Comparison of ENCODE assay signal across 17 cellular contexts in the genomic region with DNA sequence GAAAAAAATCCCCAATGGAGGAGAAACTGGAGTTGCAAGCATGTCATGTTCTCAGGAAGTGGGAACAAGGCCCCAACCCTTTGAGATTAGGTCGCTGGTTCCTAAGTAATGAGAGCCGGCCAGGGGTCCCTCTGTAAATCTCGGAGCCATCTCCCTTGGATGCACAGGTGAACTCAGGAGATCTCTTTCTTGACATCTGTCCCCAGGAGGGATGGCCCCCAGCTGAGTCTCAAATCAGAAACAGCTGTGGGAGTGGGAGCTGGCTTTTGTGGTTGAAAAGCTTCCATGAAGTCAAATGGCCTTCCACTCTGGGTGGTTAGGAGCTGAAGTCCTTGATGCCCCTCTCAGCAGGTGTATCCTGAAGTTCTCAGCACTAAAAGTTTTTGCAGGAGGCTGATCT.
DNase-seq lines count a peak whose midpoint lies in the region; ATAC-seq and TF ChIP-seq lines count a peak whose summit lies in the region.
"Had no signal": no experiment of that assay in that cellular context is flagged by ENCODE, and none has a peak within 500 bp of the region (broad histone marks: within the 10 kb centered on the region; RNA-seq: fewer than 3 reads in every experiment).

No MANE protein-coding gene starts in this region.

- TF ChIP-seq POLR2A in uterus (IDR thresholded peaks at IDR 0.05): no peak

- H3K36me3 ChIP-seq in BLaER1 treated with 17β-estradiol and CSF1 and Interleukin-3, amounts not matched to agents 10 nM and 100 nM: no peaks in the 10 kb centered on the region
- no peaks in the 10 kb centered on the region for H3K36me3 ChIP-seq in uterus

- no peaks in the 10 kb centered on the region for H3K27me3 Mint-ChIP-seq in mesothelial cell of epicardium (ENCODE audit: low read depth)

- no peak for ATAC-seq in GM18909 (IDR thresholded peaks at IDR 0.05; ENCODE audit: poor library complexity, unreplicated experiment)
- no peak for ATAC-seq in HG02938 (IDR thresholded peaks at IDR 0.05; ENCODE audit: unreplicated experiment)
- no peak for ATAC-seq in HG02571 (IDR thresholded peaks at IDR 0.05; ENCODE audit: unreplicated experiment)
- ATAC-seq: HCT116, K562 had no signal

- H3K27ac ChIP-seq in BLaER1 treated with 17β-estradiol and CSF1 and Interleukin-3, amounts not matched to agents 10 nM and 100 nM: no peak overlapping the region
- H3K27ac ChIP-seq in uterus: peak overlapping the region; percentile 70 to 86
- H3K27ac ChIP-seq: HL-60 had no signal

- intact Hi-C loops in uterus (cut with DNase I; ENCODE audit: low total_unique reads): no loop called here

- DNase-seq in Jurkat, Clone E6-1 (ENCODE audit: low read depth, low spot score): peak; percentile 54
- DNase-seq in mesothelial cell of epicardium (ENCODE audit: low spot score in 2 of 2, unreplicated experiment in 2 of 2) (no peak), uterus (no peak)
- DNase-seq: 8988T; C1 segment of cervical spinal cord; CD4-positive, alpha-beta T cell; DMS79 treated with DMSO at 0.1 percent for 48 hours; GF-D8; GOT3; H7 had no signal

- H3K27ac Mint-ChIP-seq in mesothelial cell of epicardium: peak overlapping the region; percentile 66
- H3K27ac Mint-ChIP-seq: CD4-positive, alpha-beta T cell had no signal

- H3K9me3 ChIP-seq in BLaER1 treated with 17β-estradiol and CSF1 and Interleukin-3, amounts not matched to agents 10 nM and 100 nM (replicated peaks in 1 of 11): no peaks in the 10 kb centered on the region
- H3K9me3 ChIP-seq in uterus: no peaks in the 10 kb centered on the region

- no peak overlapping the region; a peak in 1 of 22 replicates for H3K9ac ChIP-seq in BLaER1 treated with 17β-estradiol and CSF1 and Interleukin-3, amounts not matched to agents 10 nM and 100 nM

- H3K36me3 Mint-ChIP-seq in mesothelial cell of epicardium: no peaks in the 10 kb centered on the region

- TF ChIP-seq CTCF in mesothelial cell of epicardium (IDR thresholded peaks at IDR 0.05; ENCODE audit: unreplicated experiment) (no peak), uterus (IDR thresholded peaks at IDR 0.05) (no peak)

- peaks cover 44% of the 10 kb centered on the region for H3K4me1 Mint-ChIP-seq in mesothelial cell of epicardium

- peaks cover 14 to 67% (median 55%) of the 10 kb centered on the region in 10 experiments for H3K4me1 ChIP-seq in BLaER1 treated with 17β-estradiol and CSF1 and Interleukin-3, amounts not matched to agents 10 nM and 100 nM
- no peaks in the 10 kb centered on the region for H3K4me1 ChIP-seq in uterus

- H3K4me3 ChIP-seq in BLaER1 treated with 17β-estradiol and CSF1 and Interleukin-3, amounts not matched to agents 10 nM and 100 nM: no peak overlapping the region
- H3K4me3 ChIP-seq in Jurkat, Clone E6-1 (ENCODE audit: low read length): no peak overlapping the region
- no peak overlapping the region for H3K4me3 ChIP-seq in uterus
- H3K4me3 ChIP-seq: K562 had no signal

- no peaks in the 10 kb centered on the region for H3K9me3 Mint-ChIP-seq in mesothelial cell of epicardium
- H3K9me3 Mint-ChIP-seq: CD4-positive, alpha-beta T cell had no signal

- H3K27me3 ChIP-seq in BLaER1 treated with 17β-estradiol and CSF1 and Interleukin-3, amounts not matched to agents 10 nM and 100 nM: peaks cover 14 to 40% (median 20%) of the 10 kb centered on the region in 11 experiments
- H3K27me3 ChIP-seq in uterus: no peaks in the 10 kb centered on the region

- H3K4me3 Mint-ChIP-seq in mesothelial cell of epicardium: no peak overlapping the region
- H3K4me3 Mint-ChIP-seq: CD4-positive, alpha-beta T cell had no signal

- H4K20me1 ChIP-seq in BLaER1 treated with 17β-estradiol and CSF1 and Interleukin-3, amounts not matched to agents 10 nM and 100 nM: no peaks in the 10 kb centered on the region

- H3K4me2 ChIP-seq in BLaER1 treated with 17β-estradiol and CSF1 and Interleukin-3, amounts not matched to agents 10 nM and 100 nM: peak overlapping the region in 9 of 11 experiments; percentile 3 to 95 (median 75); a peak in 16 of 22 replicates

Comparison
In these comparisons a context has a peak if more than half of its experiments do, and no peak if none do; other contexts are left out.
1. H3K27ac ChIP-seq: peak in uterus (2 of 2); none in BLaER1 treated with 17β-estradiol and CSF1 and Interleukin-3, amounts not matched to agents 10 nM and 100 nM (0 of 11).